Comparison of ENCODE assay signal across 36 cellular contexts in the genomic region with DNA sequence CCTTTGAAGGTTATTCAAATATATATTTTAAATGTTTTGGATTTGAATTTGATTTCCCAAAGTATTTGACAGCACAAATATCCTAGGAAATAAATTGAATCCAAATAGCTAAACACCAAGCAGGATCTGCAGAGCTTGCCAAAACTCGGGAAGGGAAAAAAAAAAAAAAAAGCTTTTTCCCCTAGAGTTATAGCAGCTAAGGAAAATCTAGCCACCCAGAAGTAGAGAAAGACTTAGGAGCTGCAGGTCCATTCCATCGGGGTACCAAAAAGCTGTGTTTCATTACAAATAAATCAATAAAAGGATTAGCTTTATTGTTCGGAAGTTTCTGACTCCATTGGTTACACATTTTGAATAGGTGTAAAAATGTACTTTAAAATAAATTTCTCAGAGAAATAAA. TPM values are rescaled to one million over a fixed set of nuclear protein-coding genes. Genes with fewer than 3 reads are reported as not detected.
"Had no signal": no experiment of that assay in that cellular context is flagged by ENCODE, and none has a peak within 500 bp of the region (broad histone marks: within the 10 kb centered on the region; RNA-seq: fewer than 3 reads in every experiment).

No MANE protein-coding gene starts in this region.

- DNase-seq: activated effector memory CD4-positive, alpha-beta T cell treated with anti-CD3 and anti-CD28 coated beads, Interleukin-2, amount 50 U/mL, for 16 hours; activated effector memory CD4-positive, alpha-beta T cell treated with Interleukin-2 at 50 U/mL for 16 hours; activated gamma-delta T cell; activated gamma-delta T cell treated with Interleukin-2 at 50 U/mL for 16 hours; activated naive CD4-positive, alpha-beta T cell; activated naive CD4-positive, alpha-beta T cell treated with anti-CD3 and anti-CD28 coated beads for 36 hours; activated naive CD4-positive, alpha-beta T cell treated with anti-CD3 and anti-CD28 coated beads, Interleukin-2, amount 10 ng/mL, durations not matched to agents 7 days and 5 days; activated naive CD4-positive, alpha-beta T cell treated with anti-CD3 and anti-CD28 coated beads, Interleukin-2, amount 50 U/mL, for 16 hours; activated naive CD4-positive, alpha-beta T cell treated with Interleukin-2 at 50 U/mL for 16 hours; activated naive CD8-positive, alpha-beta T cell treated with anti-CD3 and anti-CD28 coated beads for 36 hours; activated naive CD8-positive, alpha-beta T cell treated with anti-CD3 and anti-CD28 coated beads, Interleukin-2, amount 10 ng/mL, durations not matched to agents 7 days and 5 days; activated naive CD8-positive, alpha-beta T cell treated with anti-CD3 and anti-CD28 coated beads, Interleukin-2, amount 50 U/mL, for 24 hours; activated T-cell treated with anti-CD3 and anti-CD28 coated beads, Interleukin-2, amount 50 U/mL, for 1 hour; activated T-cell treated with anti-CD3 and anti-CD28 coated beads, Interleukin-2, amount 50 U/mL, for 24 hours; activated T-cell treated with anti-CD3 and anti-CD28 coated beads, Interleukin-2, amount 50 U/mL, for 4 hours; activated T-cell treated with anti-CD3 and anti-CD28 coated beads, Interleukin-2, amount 50 U/mL, for 48 hours; activated T-cell treated with anti-CD3 and anti-CD28 coated beads, Interleukin-2, amount 50 U/mL, for 72 hours; adrenal gland; amniotic stem cell; amygdala; anterior cingulate cortex; aorta; body of pancreas; brain microvascular endothelial cell; caudate nucleus; central memory CD4-positive, alpha-beta T cell; cerebellar nuclear complex had no signal

- H3K27ac ChIP-seq: adrenal gland, ascending aorta, body of pancreas, brain microvascular endothelial cell, breast epithelium, cardiac muscle cell had no signal

- H3K9me3 ChIP-seq: adrenal gland, ascending aorta, body of pancreas, breast epithelium had no signal

- H3K36me3 ChIP-seq: adrenal gland, ascending aorta, brain microvascular endothelial cell, breast epithelium, cardiac muscle cell had no signal

- H3K4me1 ChIP-seq: adrenal gland, ascending aorta, body of pancreas, breast epithelium had no signal

- H3K27me3 ChIP-seq: ascending aorta, body of pancreas, breast epithelium had no signal

- FAIRE-seq: astrocyte, bronchial epithelial cell had no signal

- ATAC-seq: activated naive CD4-positive, alpha-beta T cell treated with anti-CD3 and anti-CD28 coated beads, Interleukin-2, amount 50 U/mL, for 72 hours; activated naive CD8-positive, alpha-beta T cell treated with anti-CD3 and anti-CD28 coated beads, Interleukin-2, amount 50 U/mL, for 24 hours; activated T-cell treated with anti-CD3 and anti-CD28 coated beads, Interleukin-2, amount 50 U/mL, for 4 hours; activated T-cell treated with anti-CD3 and anti-CD28 coated beads, Interleukin-2, amount 50 U/mL, for 72 hours; activated T-helper 17 cell treated with anti-CD3 and anti-CD28 coated beads, Interleukin-2, amount 50 U/mL, for 72 hours; body of pancreas had no signal

- H3K4me3 ChIP-seq: adrenal gland, ascending aorta, body of pancreas, breast epithelium, cardiac muscle cell had no signal

RNA-seq across cellular contexts. Expression of gene HSF5, which starts 19.3 kb away (rescaled TPM):
- total RNA-seq: adrenal gland, aorta, ascending aorta, astrocyte, body of pancreas, bronchial epithelial cell, cardiac septum, chondrocyte had no signal
- polyA plus RNA-seq: aorta, cardiac muscle cell had no signal
